Comparison of ENCODE assay signal across 13 cellular contexts in the genomic region with DNA sequence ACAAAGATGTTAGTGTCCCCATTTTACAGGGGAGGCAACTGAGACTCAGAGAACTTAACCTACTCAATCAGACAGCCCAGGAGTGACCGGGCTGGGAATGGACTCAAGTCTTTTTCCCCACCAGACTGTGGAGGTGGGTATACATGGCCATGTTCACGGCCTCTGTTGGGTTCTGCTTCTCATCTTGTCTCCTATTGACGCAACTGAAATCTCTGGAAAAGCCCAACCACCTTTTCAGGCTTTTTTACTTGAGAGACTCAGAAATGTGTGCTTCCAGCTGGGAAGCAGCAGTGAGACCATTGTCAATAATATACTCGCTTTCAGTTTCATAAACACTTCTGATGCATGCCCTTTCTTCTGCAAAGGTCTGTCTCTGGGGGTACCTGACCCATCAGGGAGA.
DNase-seq lines count a peak whose midpoint lies in the region; ATAC-seq and TF ChIP-seq lines count a peak whose summit lies in the region.
"Had no signal": no experiment of that assay in that cellular context is flagged by ENCODE, and none has a peak within 500 bp of the region (broad histone marks: within the 10 kb centered on the region; RNA-seq: fewer than 3 reads in every experiment).

No MANE protein-coding gene starts in this region.

- no peak overlapping the region for H3K4me2 ChIP-seq in GM23248 (ENCODE audit: unreplicated experiment)

- in situ Hi-C loops in GM23248 (cut with MboI) = no loop called here
- in situ Hi-C loops in gastrocnemius medialis (cut with MboI; ENCODE audit: low sequenced_read_pairs in 4 of 4) = no loop called here

- H3K4me3 ChIP-seq in GM23248 = no peak overlapping the region
- H3K4me3 ChIP-seq in heart left ventricle = peak overlapping the region in 1 of 12 donors; percentile 16
- H3K4me3 ChIP-seq in gastrocnemius medialis = no peak overlapping the region
- H3K4me3 ChIP-seq in CD8-positive, alpha-beta memory T cell (ENCODE audit: low read length) = no peak overlapping the region

- no peaks in the 10 kb centered on the region for H3K36me3 ChIP-seq in GM23248 (ENCODE audit: low read depth)
- peaks cover 0 to 4% (median 0%) of the 10 kb centered on the region in 9 donors for H3K36me3 ChIP-seq in heart left ventricle
- H3K36me3 ChIP-seq in gastrocnemius medialis = no peaks in the 10 kb centered on the region
- no peaks in the 10 kb centered on the region for H3K36me3 ChIP-seq in CD8-positive, alpha-beta memory T cell (ENCODE audit: insufficient read depth, low read length)

- no peaks in the 10 kb centered on the region for H3K4me1 ChIP-seq in GM23248 (ENCODE audit: insufficient read depth)
- peaks cover 0 to 44% (median 2%) of the 10 kb centered on the region in 12 donors for H3K4me1 ChIP-seq in heart left ventricle
- H3K4me1 ChIP-seq in gastrocnemius medialis = no peaks in the 10 kb centered on the region
- H3K4me1 ChIP-seq in CD8-positive, alpha-beta memory T cell (ENCODE audit: insufficient read depth, low read length) = no peaks in the 10 kb centered on the region

- TF ChIP-seq POLR2A in heart left ventricle (IDR thresholded peaks at IDR 0.05) (no peak), gastrocnemius medialis (IDR thresholded peaks at IDR 0.05) (no peak)

- H3K27ac Mint-ChIP-seq in CD8-positive, alpha-beta memory T cell = no peak overlapping the region
- H3K27ac Mint-ChIP-seq: activated T-helper 17 cell treated with anti-CD3 and anti-CD28 coated beads, Interleukin-2, amount 50 U/mL, for 72 hours; memory B cell had no signal

- H3K27me3 ChIP-seq in GM23248 (replicated peaks; ENCODE audit: insufficient read depth) (no peaks in the 10 kb centered on the region), heart left ventricle (no peaks in the 10 kb centered on the region), gastrocnemius medialis (no peaks in the 10 kb centered on the region)
- H3K27me3 ChIP-seq in CD8-positive, alpha-beta memory T cell (ENCODE audit: insufficient read depth, low read length, poor library complexity, severe bottlenecking) = no peaks in the 10 kb centered on the region

- H3K79me2 ChIP-seq in GM23248 (ENCODE audit: insufficient read depth) = no peaks in the 10 kb centered on the region

- H3K27me3 Mint-ChIP-seq in CD8-positive, alpha-beta memory T cell = peaks cover 5 to 42% of the 10 kb centered on the region in 2 donors

- intact Hi-C loops in heart left ventricle (cut with DNase I) = no loop called here
- intact Hi-C loops in gastrocnemius medialis (cut with DNase I; ENCODE audit: low total_unique reads) = no loop called here

- H3K4me1 Mint-ChIP-seq in CD8-positive, alpha-beta memory T cell = no peaks in the 10 kb centered on the region
- H3K4me1 Mint-ChIP-seq: activated T-helper 17 cell treated with anti-CD3 and anti-CD28 coated beads, Interleukin-2, amount 50 U/mL, for 72 hours had no signal

- TF ChIP-seq CTCF in heart left ventricle (IDR thresholded peaks at IDR 0.05) (no peak), gastrocnemius medialis (IDR thresholded peaks at IDR 0.05 in 4 of 5, conservative IDR thresholded peaks at IDR 0.05 in 1 of 5) (no peak)

- H3F3A ChIP-seq in GM23248 (ENCODE audit: insufficient read depth) = no peaks in the 10 kb centered on the region

- H3K27ac ChIP-seq in GM23248 = no peak overlapping the region
- H3K27ac ChIP-seq in heart left ventricle = peak overlapping the region; percentile 7 to 78 (median 68)
- peak overlapping the region; percentile 46 to 65 (median 58) for H3K27ac ChIP-seq in gastrocnemius medialis
- no peak overlapping the region for H3K27ac ChIP-seq in CD8-positive, alpha-beta memory T cell (ENCODE audit: low read depth, low read length)

- POLR2A ChIA-PET in CD8-positive, alpha-beta memory T cell (lab: Charles Lee) = no interaction called here

- no peak overlapping the region for H3K9ac ChIP-seq in GM23248

- no peaks in the 10 kb centered on the region for H3K9me3 Mint-ChIP-seq in CD8-positive, alpha-beta memory T cell
- H3K9me3 Mint-ChIP-seq: activated T-helper 17 cell treated with anti-CD3 and anti-CD28 coated beads, Interleukin-2, amount 50 U/mL, for 72 hours; memory B cell had no signal

- ATAC-seq in heart left ventricle = peak; percentile 39 to 79 (median 76)
- peak; percentile 54 to 68 for ATAC-seq in gastrocnemius medialis
- ATAC-seq: activated T-helper 17 cell treated with anti-CD3 and anti-CD28 coated beads, Interleukin-2, amount 50 U/mL, for 72 hours; SK-N-SH treated with all-trans-retinoic acid at 6 μM for 48 hours had no signal

- DNase-seq in GM23248 = peak; percentile 14
- DNase-seq in amniotic epithelial cell (ENCODE audit: low read depth) = peak; percentile 7
- peak in 3 of 5 donors; percentile 30 to 37 (median 32) for DNase-seq in heart left ventricle
- no peak for DNase-seq in gastrocnemius medialis
- DNase-seq in SIG-M5 (lab: John Stamatoyannopoulos, UW) = no peak
- no peak for DNase-seq in CD8-positive, alpha-beta memory T cell
- no peak for DNase-seq in NCI-H1694 treated with DMSO at 0.1 percent for 48 hours (lab: John Stamatoyannopoulos, UW)
- no peak for DNase-seq in stimulated activated naive CD4-positive, alpha-beta T cell (lab: John Stamatoyannopoulos, UW)
- DNase-seq: cortex of kidney, NCI-H774 had no signal

- H3K9me3 ChIP-seq in GM23248 (ENCODE audit: low read depth) (no peaks in the 10 kb centered on the region), heart left ventricle (no peaks in the 10 kb centered on the region), gastrocnemius medialis (no peaks in the 10 kb centered on the region)
- no peaks in the 10 kb centered on the region for H3K9me3 ChIP-seq in CD8-positive, alpha-beta memory T cell (ENCODE audit: low read length)

- no peaks in the 10 kb centered on the region for H3K9me2 ChIP-seq in GM23248 (ENCODE audit: insufficient read depth)

- H3K36me3 Mint-ChIP-seq in CD8-positive, alpha-beta memory T cell = no peaks in the 10 kb centered on the region
- H3K36me3 Mint-ChIP-seq: memory B cell had no signal

- H4K20me1 ChIP-seq in GM23248 (ENCODE audit: insufficient read depth) = no peaks in the 10 kb centered on the region

- WGBS in GM23248 (ENCODE audit: low coverage in 1 of 2, low lambda C conversion rate in 2 of 2, missing lambda C conversion rate in 2 of 2), 2 experiments = 58 to 65% methylated on average over 4 of the region's 4 CpGs
- WGBS in heart left ventricle, 4 donors = 46 to 59% (median 52%) methylated on average over 4 of the region's 4 CpGs

- peak overlapping the region; percentile 34; the same call in 1 of the 2 replicates for H2AFZ ChIP-seq in GM23248

- H3K4me3 Mint-ChIP-seq in CD8-positive, alpha-beta memory T cell = no peak overlapping the region
- H3K4me3 Mint-ChIP-seq: activated T-helper 17 cell treated with anti-CD3 and anti-CD28 coated beads, Interleukin-2, amount 50 U/mL, for 72 hours; memory B cell had no signal

- CTCF ChIA-PET in CD8-positive, alpha-beta memory T cell (lab: Charles Lee) = no interaction called here

Comparison
In these comparisons a context has a peak if more than half of its experiments do, and no peak if none do; other contexts are left out.
1. DNase-seq: peak in GM23248 (single experiment), amniotic epithelial cell (single experiment) and heart left ventricle (3 of 5); none in gastrocnemius medialis (0 of 2), SIG-M5 (single experiment), CD8-positive, alpha-beta memory T cell (0 of 5), NCI-H1694 treated with DMSO at 0.1 percent for 48 hours (single experiment) and stimulated activated naive CD4-positive, alpha-beta T cell (0 of 6).
2. H3K27ac ChIP-seq: peak in heart left ventricle (12 of 12) and gastrocnemius medialis (4 of 4); none in GM23248 (single experiment) and CD8-positive, alpha-beta memory T cell (single experiment).